2 cellular contexts compared by ENCODE assay signal in the genomic region with DNA sequence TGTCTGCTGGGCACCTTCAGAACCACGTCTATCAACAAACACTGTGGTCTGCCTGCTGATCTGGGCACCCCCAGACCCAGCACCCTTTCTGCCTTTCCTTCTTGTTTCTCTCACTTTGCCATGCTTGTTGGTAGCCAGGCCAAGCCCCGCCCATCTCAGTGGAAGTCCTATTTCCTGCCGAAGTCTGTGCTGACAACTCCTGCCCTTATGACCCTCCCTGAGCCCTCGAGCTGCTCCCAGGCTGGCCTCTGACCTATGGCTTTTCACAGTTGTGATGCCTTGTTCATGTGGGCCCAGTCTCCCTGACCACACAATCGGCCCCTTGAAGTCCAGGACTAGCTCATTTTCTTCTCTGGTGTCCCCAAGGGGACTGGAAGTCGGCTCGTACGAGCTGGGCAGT.
A peak's percentile ranks its signal among the peaks of the same experiment; 100 is the strongest.
TF ChIP-seq lines count a peak whose summit lies in the region.

No MANE protein-coding gene starts in this region.

TF ChIP-seq in H1, 55 proteins besides CTCF, POLR2A, EP300 and RAD21:
- no peak for TF ChIP-seq SRF (IDR thresholded peaks at IDR 0.05; ENCODE audit: low read depth, low read length)
- TF ChIP-seq NRF1 (IDR thresholded peaks at IDR 0.05; ENCODE audit: low read depth, low read length), result no peak
- TF ChIP-seq CREB1 (IDR thresholded peaks at IDR 0.05), result no peak
- TF ChIP-seq, protein P1, sequence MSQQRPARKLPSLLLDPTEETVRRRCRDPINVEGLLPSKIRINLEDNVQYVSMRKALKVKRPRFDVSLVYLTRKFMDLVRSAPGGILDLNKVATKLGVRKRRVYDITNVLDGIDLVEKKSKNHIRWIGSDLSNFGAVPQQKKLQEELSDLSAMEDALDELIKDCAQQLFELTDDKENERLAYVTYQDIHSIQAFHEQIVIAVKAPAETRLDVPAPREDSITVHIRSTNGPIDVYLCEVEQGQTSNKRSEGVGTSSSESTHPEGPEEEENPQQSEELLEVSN (IDR thresholded peaks at IDR 0.05), result no peak
- TF ChIP-seq CHD1 (IDR thresholded peaks at IDR 0.05; ENCODE audit: low read depth, low read length), result no peak

TF ChIP-seq in HepG2, 621 proteins besides CTCF, POLR2A, EP300 and RAD21:
- TF ChIP-seq ZNF709 (CRISPR knock-in tag; IDR thresholded peaks at IDR 0.05) (no peak), NR2F6 (IDR thresholded peaks at IDR 0.05) (0 out of 2 replicates have a peak, but pooled peaks have one; percentile 33), NR2F6 (CRISPR knock-in tag; IDR thresholded peaks at IDR 0.05) (no peak), RARA (CRISPR knock-in tag; IDR thresholded peaks at IDR 0.05) (peak; percentile 29; the same call in 1 of the 2 replicates)
TF ChIP-seq in HepG2: peak in this region for 2.
